Comparison of ENCODE assay signal across 8 cellular contexts in genomic region chr7:150898475-150899011, GRCh38. TPM values are rescaled to one million over a fixed set of nuclear protein-coding genes. Genes with fewer than 3 reads are reported as not detected.
DNase-seq lines count a peak whose midpoint lies in the region; ATAC-seq, FAIRE-seq and TF ChIP-seq lines count a peak whose summit lies in the region.

No MANE protein-coding gene starts in this region.

- TF ChIP-seq EP300 in HepG2 (IDR thresholded peaks at IDR 0.05; ENCODE audit: low read depth in 2 of 2, low read length in 2 of 2) (no peak), HepG2 (CRISPR knock-in tag; IDR thresholded peaks at IDR 0.05; ENCODE audit: borderline replicate concordance) (no peak)

- no peaks in the 10 kb centered on the region for H4K20me1 ChIP-seq in HepG2 (ENCODE audit: insufficient read depth, low read length)

- TF ChIP-seq CTCF in GM12864 (IDR thresholded peaks at IDR 0.05; ENCODE audit: low read depth, low read length, missing control alignments), result peak; percentile 96
- TF ChIP-seq CTCF in choroid plexus epithelial cell (conservative IDR thresholded peaks at IDR 0.05; ENCODE audit: low read depth, low read length), result peak; percentile 90
- TF ChIP-seq CTCF in HepG2 (CRISPR knock-in tag; IDR thresholded peaks at IDR 0.05), result peak; percentile 92

- in situ Hi-C loops in HepG2 (cut with HindIII; ENCODE audit: extremely low pct_ligation_motif_present, low pct_unique_long_range_greater_than_20kb), result loop anchor here (5.0 kb wide), 1 partner anchor 89 kb away; no protein-coding TSS in a partner anchor

- H3K27me3 ChIP-seq in HepG2 (ENCODE audit: control insufficient read depth in 1 of 2, insufficient read depth in 2 of 2, low read length in 2 of 2), result peaks cover 1 to 33% of the 10 kb centered on the region in 2 experiments; a peak in 3 of 5 replicates

- H3K9me3 ChIP-seq in HepG2 (ENCODE audit: low read length), result no peaks in the 10 kb centered on the region

- H3K79me2 ChIP-seq in HepG2 (ENCODE audit: insufficient read depth, low read length), result no peaks in the 10 kb centered on the region

- CTCF ChIA-PET in HepG2 (lab: Yijun Ruan, JAX; ENCODE audit: low intra/inter-chr PET ratio, low total read pairs), result interaction anchor here (1.1 to 1.8 kb wide), 3 partner anchors 88 to 120 kb away, joined by 3 to 13 read pairs (median 5); no protein-coding TSS in a partner anchor

- no peak for TF ChIP-seq POLR2A in HepG2 (IDR thresholded peaks at IDR 0.05; ENCODE audit: insufficient read depth in 1 of 2, low read depth in 2 of 2, low read length in 2 of 2)

- 0% methylated on average over 6 of the region's 22 CpGs for WGBS in HepG2 (ENCODE audit: low lambda C conversion rate)

- no peak overlapping the region for H3K27ac ChIP-seq in HepG2 (ENCODE audit: extremely low read length, insufficient read depth, low read length)

- no TSS peak for BruUV-seq in HepG2 (replicated peaks; lab: Mats Ljungman, UMichigan)

- FAIRE-seq in HepG2 (lab: Jason Lieb, UNC), result peak; percentile 68

- intact Hi-C loops in HepG2 (cut with micrococcal nuclease; ENCODE audit: unreplicated experiment), result loop anchor here (1.0 kb wide), 1 partner anchor 90 kb away; no protein-coding TSS in a partner anchor

- H3K4me2 ChIP-seq in HepG2 (ENCODE audit: low read depth, low read length), result no peak overlapping the region

- DNase-seq in GM12864 (ENCODE audit: low read depth) (peak; percentile 22), NCI-H2171 (lab: John Stamatoyannopoulos, UW) (peak; percentile 35), choroid plexus epithelial cell (ENCODE audit: low read depth) (peak; percentile 73), HepG2 (ENCODE audit: low spot score) (peak; percentile 16)
- peak; percentile 84 for DNase-seq in activated CD4-positive, alpha-beta T cell treated with anti-CD3 and anti-CD28 coated beads for 48 hours
- DNase-seq in stimulated activated CD4-positive, alpha-beta T cell treated with anti-CD3 and anti-CD28 coated beads, TNF-alpha, amount 100 ng/mL, for 24 hours (ENCODE audit: low read depth in 3 of 3), result peak; percentile 67 to 77 (median 71)

- H3K36me3 ChIP-seq in HepG2 (replicated peaks in 1 of 2; ENCODE audit: control insufficient read depth in 1 of 2, insufficient read depth in 2 of 2, low read length in 2 of 2), result no peaks in the 10 kb centered on the region

- H3K9ac ChIP-seq in HepG2 (ENCODE audit: insufficient read depth, low read depth, low read length), result no peak overlapping the region

- peaks cover 18% of the 10 kb centered on the region for H3K4me1 ChIP-seq in HepG2 (ENCODE audit: insufficient read depth, low read length)

- H2AFZ ChIP-seq in HepG2 (ENCODE audit: low read length), result no peak overlapping the region

- POLR2A ChIA-PET in HepG2 (lab: Yijun Ruan, JAX), result no interaction called here

- TF ChIP-seq RAD21 in HepG2 (CRISPR knock-in tag; IDR thresholded peaks at IDR 0.05), result peak; percentile 75

- no peak overlapping the region for H3K4me3 ChIP-seq in GM12864 (ENCODE audit: low read depth, low read length)
- no peak overlapping the region for H3K4me3 ChIP-seq in choroid plexus epithelial cell (ENCODE audit: low read depth, low read length)
- H3K4me3 ChIP-seq in HepG2 (replicated peaks in 1 of 3; ENCODE audit: insufficient read depth in 1 of 3, low read depth in 2 of 3, low read length in 3 of 3), result no peak overlapping the region

- ATAC-seq in HG02610 (IDR thresholded peaks at IDR 0.05; ENCODE audit: unreplicated experiment) (peak; percentile 53), HepG2 (peak; percentile 79), GM18873 (IDR thresholded peaks at IDR 0.05; ENCODE audit: low FRiP score, unreplicated experiment) (no peak)

TF ChIP-seq in HepG2, 621 proteins besides CTCF, POLR2A, EP300 and RAD21 (continues in another document):
- no peak for TF ChIP-seq ZNF468 (CRISPR knock-in tag; IDR thresholded peaks at IDR 0.05)
- TF ChIP-seq ZBTB7A (CRISPR knock-in tag; IDR thresholded peaks at IDR 0.05), result no peak
- no peak for TF ChIP-seq TMF1 (CRISPR knock-in tag; IDR thresholded peaks at IDR 0.05; ENCODE audit: low read depth)
- TF ChIP-seq, protein P1, sequence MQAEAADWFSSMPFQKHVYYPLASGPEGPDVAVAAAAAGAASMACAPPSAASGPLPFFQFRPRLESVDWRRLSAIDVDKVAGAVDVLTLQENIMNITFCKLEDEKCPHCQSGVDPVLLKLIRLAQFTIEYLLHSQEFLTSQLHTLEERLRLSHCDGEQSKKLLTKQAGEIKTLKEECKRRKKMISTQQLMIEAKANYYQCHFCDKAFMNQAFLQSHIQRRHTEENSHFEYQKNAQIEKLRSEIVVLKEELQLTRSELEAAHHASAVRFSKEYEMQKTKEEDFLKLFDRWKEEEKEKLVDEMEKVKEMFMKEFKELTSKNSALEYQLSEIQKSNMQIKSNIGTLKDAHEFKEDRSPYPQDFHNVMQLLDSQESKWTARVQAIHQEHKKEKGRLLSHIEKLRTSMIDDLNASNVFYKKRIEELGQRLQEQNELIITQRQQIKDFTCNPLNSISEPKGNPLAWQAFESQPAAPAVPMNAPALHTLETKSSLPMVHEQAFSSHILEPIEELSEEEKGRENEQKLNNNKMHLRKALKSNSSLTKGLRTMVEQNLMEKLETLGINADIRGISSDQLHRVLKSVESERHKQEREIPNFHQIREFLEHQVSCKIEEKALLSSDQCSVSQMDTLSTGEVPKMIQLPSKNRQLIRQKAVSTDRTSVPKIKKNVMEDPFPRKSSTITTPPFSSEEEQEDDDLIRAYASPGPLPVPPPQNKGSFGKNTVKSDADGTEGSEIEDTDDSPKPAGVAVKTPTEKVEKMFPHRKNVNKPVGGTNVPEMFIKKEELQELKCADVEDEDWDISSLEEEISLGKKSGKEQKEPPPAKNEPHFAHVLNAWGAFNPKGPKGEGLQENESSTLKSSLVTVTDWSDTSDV (CRISPR knock-in tag; IDR thresholded peaks at IDR 0.05), result no peak
- no peak for TF ChIP-seq NCOA5 (CRISPR knock-in tag; IDR thresholded peaks at IDR 0.05)
- TF ChIP-seq KDM2A (CRISPR knock-in tag; IDR thresholded peaks at IDR 0.05; ENCODE audit: borderline replicate concordance, low read depth), result peak; percentile 78
- TF ChIP-seq HNF1B (CRISPR knock-in tag; IDR thresholded peaks at IDR 0.05), result peak; percentile 42; the same call in 1 of the 2 replicates
- no peak for TF ChIP-seq MTA3 (CRISPR knock-in tag; IDR thresholded peaks at IDR 0.05)
- no peak for TF ChIP-seq ZNF30 (CRISPR knock-in tag; IDR thresholded peaks at IDR 0.05)

RNA-seq across cellular contexts. Expression of gene AOC1, which starts 46.2 kb away (rescaled TPM):
- total RNA-seq in HepG2 (2016; rRNA removed; fragmentation: Illumina TruSeq; extraction: Trizol), result not detected in 2 replicates
- total RNA-seq in HepG2 (2016; cell fraction: cytosol; rRNA removed; fragmentation: Illumina TruSeq; extraction: Trizol; ENCODE audit: low read depth), result not detected in 2 replicates
- total RNA-seq in HepG2 (2016; cell fraction: insoluble cytoplasmic fraction; rRNA removed; fragmentation: Illumina TruSeq; extraction: Trizol), result not detected in 2 replicates
- not detected in 2 replicates for total RNA-seq in HepG2 (2016; cell fraction: membrane; rRNA removed; fragmentation: Illumina TruSeq; extraction: Trizol)
- not detected in 2 replicates for total RNA-seq in HepG2 (2016; cell fraction: nucleus; rRNA removed; fragmentation: Illumina TruSeq; extraction: Trizol)
- not detected in 2 replicates for polyA plus RNA-seq in HepG2 (2011; rRNA removed)
- not detected in 2 replicates for polyA plus RNA-seq in HepG2 (2011; cell fraction: cytosol; rRNA removed)
- polyA plus RNA-seq in HepG2 (2011; cell fraction: nucleus; rRNA removed), result not detected in 2 replicates
- not detected in 2 replicates for polyA plus RNA-seq in HepG2 (2012)
- not detected in 2 replicates for polyA plus RNA-seq in HepG2 (2016; cell fraction: cytosol; fragmentation: Illumina TruSeq; extraction: Trizol; ENCODE audit: low read depth)
- not detected in 2 replicates for polyA plus RNA-seq in HepG2 (2016; cell fraction: insoluble cytoplasmic fraction; fragmentation: Illumina TruSeq; extraction: Trizol; ENCODE audit: low read depth)
- polyA plus RNA-seq in HepG2 (2016; cell fraction: membrane; fragmentation: Illumina TruSeq; extraction: Trizol; ENCODE audit: low read depth), result not detected in 2 replicates
- not detected in 2 replicates for polyA plus RNA-seq in HepG2 (2016; cell fraction: nucleus; fragmentation: Illumina TruSeq; extraction: Trizol; ENCODE audit: insufficient read depth, low read depth)
- not detected in 2 replicates for polyA minus RNA-seq in HepG2 (2011; rRNA and poly(A)+ RNA removed; ENCODE audit: low replicate concordance)
- polyA minus RNA-seq in HepG2 (2011; cell fraction: cytosol; rRNA and poly(A)+ RNA removed), result not detected in 2 replicates
- polyA minus RNA-seq in HepG2 (2011; cell fraction: nucleus; rRNA and poly(A)+ RNA removed), result not detected in 2 replicates

Comparison
In these comparisons a context has a peak if more than half of its experiments do, and no peak if none do; other contexts are left out.
1. DNase-seq: peak in every context shown above with its lines; median percentile 84 in activated CD4-positive, alpha-beta T cell treated with anti-CD3 and anti-CD28 coated beads for 48 hours; 73 in choroid plexus epithelial cell; 71 in stimulated activated CD4-positive, alpha-beta T cell treated with anti-CD3 and anti-CD28 coated beads, TNF-alpha, amount 100 ng/mL, for 24 hours; 35 in NCI-H2171; 22 in GM12864; 16 in HepG2.